ENCODE assay signal across 17 cellular contexts in genomic region chr10:16280595-16280994, GRCh38.
DNase-seq lines count a peak whose midpoint lies in the region; ATAC-seq and TF ChIP-seq lines count a peak whose summit lies in the region.
"Had no signal": no experiment of that assay in that cellular context is flagged by ENCODE, and none has a peak within 500 bp of the region (broad histone marks: within the 10 kb centered on the region; RNA-seq: fewer than 3 reads in every experiment).

No MANE protein-coding gene starts in this region.

- no peaks in the 10 kb centered on the region for H3K79me2 ChIP-seq in trophoblast cell (ENCODE audit: control insufficient read depth, insufficient read depth, low read length, poor library complexity)

- H3K9me3 Mint-ChIP-seq in progenitor cell of endocrine pancreas (ENCODE audit: low read depth): peaks cover 6% of the 10 kb centered on the region

- H4K8ac ChIP-seq in trophoblast cell (ENCODE audit: low read depth, low read length): no peak overlapping the region

- H3K27ac ChIP-seq in right cardiac atrium (ENCODE audit: low read length) (peak overlapping the region; percentile 87), dorsolateral prefrontal cortex (peak overlapping the region in 44 of 59 donors; percentile 1 to 86 (median 57)), trophoblast cell (ENCODE audit: low read depth, low read length) (no peak overlapping the region)
- H3K27ac ChIP-seq: BLaER1 treated with 17β-estradiol and CSF1 and Interleukin-3, amounts not matched to agents 10 nM and 100 nM; GM23248; HL-60 had no signal

- peak overlapping the region; percentile 18 for H2AFZ ChIP-seq in trophoblast cell (ENCODE audit: insufficient read depth, low read length, poor library complexity)
- H2AFZ ChIP-seq: GM23248 had no signal

- H3K9me3 ChIP-seq in right cardiac atrium (ENCODE audit: control insufficient read depth, low read length) (no peaks in the 10 kb centered on the region), trophoblast cell (ENCODE audit: insufficient read depth, low read depth, low read length) (peaks cover 1% of the 10 kb centered on the region)

- no peak overlapping the region for H3K4me2 ChIP-seq in trophoblast cell (ENCODE audit: low read length)
- H3K4me2 ChIP-seq: BLaER1 treated with 17β-estradiol and CSF1 and Interleukin-3, amounts not matched to agents 10 nM and 100 nM had no signal

- intact Hi-C loops in right cardiac atrium (cut with DNase I): no loop called here
- intact Hi-C loops in left ventricle myocardium superior (cut with micrococcal nuclease): no loop called here
- intact Hi-C loops in dorsolateral prefrontal cortex (cut with DNase I): loop anchor here in 1 of 2 donors (1.0 kb wide), 1 partner anchor 22 kb away; no protein-coding TSS in a partner anchor

- H2BK12ac ChIP-seq in trophoblast cell (ENCODE audit: low read length): no peak overlapping the region

- H2BK120ac ChIP-seq in trophoblast cell (ENCODE audit: insufficient read depth, low read length, poor library complexity): no peak overlapping the region

- no peaks in the 10 kb centered on the region for H3K36me3 Mint-ChIP-seq in progenitor cell of endocrine pancreas (ENCODE audit: insufficient read depth)
- H3K36me3 Mint-ChIP-seq: CD4-positive, CD25-positive, alpha-beta regulatory T cell had no signal

- no peak overlapping the region for H2AK5ac ChIP-seq in trophoblast cell (ENCODE audit: low read length)

- H3K4me3 Mint-ChIP-seq in progenitor cell of endocrine pancreas (ENCODE audit: low read depth): no peak overlapping the region
- H3K4me3 Mint-ChIP-seq: CD4-positive, CD25-positive, alpha-beta regulatory T cell had no signal

- no peaks in the 10 kb centered on the region for H3K4me1 ChIP-seq in right cardiac atrium (ENCODE audit: control insufficient read depth, insufficient read depth, low read length)
- no peaks in the 10 kb centered on the region for H3K4me1 ChIP-seq in trophoblast cell (ENCODE audit: control insufficient read depth in 1 of 2, insufficient read depth in 2 of 2, low read length in 2 of 2)
- H3K4me1 ChIP-seq: BLaER1 treated with 17β-estradiol and CSF1 and Interleukin-3, amounts not matched to agents 10 nM and 100 nM had no signal

- no peak overlapping the region for H3K23ac ChIP-seq in trophoblast cell (ENCODE audit: low read length)

- no peak overlapping the region for H2BK5ac ChIP-seq in trophoblast cell (ENCODE audit: low read depth, low read length, poor library complexity)

- TF ChIP-seq CTCF in dorsolateral prefrontal cortex (IDR thresholded peaks at IDR 0.05 in 54 of 56, conservative IDR thresholded peaks at IDR 0.05 in 2 of 56; ENCODE audit: low read depth in 1 of 56, partially characterized antibody in 56 of 56) (no peak), progenitor cell of endocrine pancreas (IDR thresholded peaks at IDR 0.05; ENCODE audit: unreplicated experiment) (no peak)

- H3K27me3 ChIP-seq in right cardiac atrium (ENCODE audit: control insufficient read depth, insufficient read depth): no peaks in the 10 kb centered on the region
- no peaks in the 10 kb centered on the region for H3K27me3 ChIP-seq in dorsolateral prefrontal cortex
- no peaks in the 10 kb centered on the region for H3K27me3 ChIP-seq in trophoblast cell (ENCODE audit: insufficient read depth, low read length)
- H3K27me3 ChIP-seq: BLaER1 treated with 17β-estradiol and CSF1 and Interleukin-3, amounts not matched to agents 10 nM and 100 nM had no signal

- no peak overlapping the region for H3K27ac Mint-ChIP-seq in progenitor cell of endocrine pancreas
- H3K27ac Mint-ChIP-seq: CD4-positive, CD25-positive, alpha-beta regulatory T cell had no signal

- DNase-seq in right cardiac atrium (no peak), left ventricle myocardium superior (no peak), dorsolateral prefrontal cortex (peak in 7 of 10 donors; percentile 14 to 79 (median 52)), trophoblast cell (no peak), progenitor cell of endocrine pancreas (ENCODE audit: low spot score, unreplicated experiment) (no peak)
- no peak for DNase-seq in activated naive CD4-positive, alpha-beta T cell treated with Interleukin-2 at 50 U/mL for 16 hours
- DNase-seq: 8988T; AML-193; Calu3; CD4-positive, CD25-positive, alpha-beta regulatory T cell; DMS 273 treated with DMSO at 0.1 percent for 48 hours; GM23248 had no signal

- H3K36me3 ChIP-seq in trophoblast cell (ENCODE audit: control insufficient read depth in 1 of 2, insufficient read depth in 2 of 2, low read length in 2 of 2): no peaks in the 10 kb centered on the region
- H3K36me3 ChIP-seq: BLaER1 treated with 17β-estradiol and CSF1 and Interleukin-3, amounts not matched to agents 10 nM and 100 nM had no signal

- H4K12ac ChIP-seq in trophoblast cell (ENCODE audit: low read depth, low read length): no peak overlapping the region

- no peak overlapping the region for H4K91ac ChIP-seq in trophoblast cell (ENCODE audit: low read depth, low read length)

- peak; percentile 74 to 90 for ATAC-seq in right cardiac atrium
- no peak for ATAC-seq in left ventricle myocardium superior
- ATAC-seq in HG03469 (IDR thresholded peaks at IDR 0.05; ENCODE audit: unreplicated experiment): no peak
- ATAC-seq: GM12878, HCT116 had no signal

- no peaks in the 10 kb centered on the region for H3K79me1 ChIP-seq in trophoblast cell (ENCODE audit: low read length)

- WGBS in right cardiac atrium: 63% methylated on average over 4 of the region's 4 CpGs
- WGBS in trophoblast cell (ENCODE audit: extremely low coverage, insufficient coverage, insufficient read length): no CpG with 5 or more reads among the region's 4 CpGs

- H3K9ac ChIP-seq in trophoblast cell (ENCODE audit: low read length): no peak overlapping the region
- H3K9ac ChIP-seq: BLaER1 treated with 17β-estradiol and CSF1 and Interleukin-3, amounts not matched to agents 10 nM and 100 nM; GM23248 had no signal

- no peak overlapping the region for H3K14ac ChIP-seq in trophoblast cell (ENCODE audit: low read length)

- no peaks in the 10 kb centered on the region for H3K27me3 Mint-ChIP-seq in progenitor cell of endocrine pancreas

- H3K18ac ChIP-seq in trophoblast cell (ENCODE audit: low read length): no peak overlapping the region

- H3K4me3 ChIP-seq in right cardiac atrium (ENCODE audit: low read length) (no peak overlapping the region), dorsolateral prefrontal cortex (no peak overlapping the region), trophoblast cell (ENCODE audit: low read depth, low read length) (no peak overlapping the region)
- H3K4me3 ChIP-seq: BLaER1 treated with 17β-estradiol and CSF1 and Interleukin-3, amounts not matched to agents 10 nM and 100 nM; GM12878; GM23248 had no signal

- H3K4me1 Mint-ChIP-seq in progenitor cell of endocrine pancreas (ENCODE audit: low read depth): no peaks in the 10 kb centered on the region
- H3K4me1 Mint-ChIP-seq: CD4-positive, CD25-positive, alpha-beta regulatory T cell had no signal

- no peak overlapping the region for H3K4ac ChIP-seq in trophoblast cell (ENCODE audit: low read depth, low read length)

Comparison
In these comparisons a context has a peak if more than half of its experiments do, and no peak if none do; other contexts are left out.
1. ATAC-seq: peak in right cardiac atrium (2 of 2); none in left ventricle myocardium superior (single experiment) and HG03469 (single experiment).
2. DNase-seq: peak in dorsolateral prefrontal cortex (7 of 10); none in right cardiac atrium (0 of 3), left ventricle myocardium superior (single experiment), trophoblast cell (0 of 2), activated naive CD4-positive, alpha-beta T cell treated with Interleukin-2 at 50 U/mL for 16 hours (single experiment) and progenitor cell of endocrine pancreas (single experiment).